9 cellular contexts compared by ENCODE assay signal in the genomic region with DNA sequence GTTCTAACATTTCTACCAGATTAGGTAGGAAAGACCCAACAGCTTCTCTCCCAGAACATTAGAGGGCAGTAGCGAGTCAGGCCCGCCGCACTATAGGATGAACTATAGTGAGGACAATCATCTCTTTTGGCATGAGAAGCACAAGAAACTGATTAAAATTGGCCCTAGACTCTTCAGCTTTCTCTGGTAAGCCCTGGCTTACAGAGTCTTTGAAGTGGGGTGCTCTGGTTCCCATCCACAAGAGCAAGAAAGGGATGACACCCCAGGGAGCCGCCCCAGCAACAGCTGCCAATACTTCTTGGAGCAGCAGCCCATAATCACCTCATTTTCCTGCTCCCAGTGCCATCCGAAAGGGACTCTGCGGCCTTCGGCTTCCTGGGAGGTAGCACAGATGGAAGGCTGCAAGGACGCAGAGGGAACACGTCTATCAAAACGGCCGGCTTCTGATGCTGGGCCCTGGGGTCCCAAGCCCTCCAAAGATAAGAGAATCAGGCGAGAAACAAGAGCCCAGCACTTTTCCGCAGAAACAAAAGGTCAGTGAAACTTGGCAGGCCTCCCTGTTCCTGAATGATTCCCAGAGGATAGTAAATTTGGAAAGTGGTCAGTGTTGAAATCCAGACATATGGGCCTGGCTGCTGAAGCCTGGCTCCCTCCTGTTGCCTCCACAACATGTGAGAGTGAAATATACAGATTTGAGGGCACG.
A peak's percentile ranks its signal among the peaks of the same experiment; 100 is the strongest.
DNase-seq lines count a peak whose midpoint lies in the region; ATAC-seq and TF ChIP-seq lines count a peak whose summit lies in the region.
"Had no signal": no experiment of that assay in that cellular context is flagged by ENCODE, and none has a peak within 500 bp of the region (broad histone marks: within the 10 kb centered on the region; RNA-seq: fewer than 3 reads in every experiment).

No MANE protein-coding gene starts in this region.

- ATAC-seq in T-helper 17 cell = peak; percentile 75
- ATAC-seq in GM18868 (IDR thresholded peaks at IDR 0.05; ENCODE audit: unreplicated experiment) = no peak

- peak; percentile 66 to 87 for TF ChIP-seq EP300 in tibial nerve (IDR thresholded peaks at IDR 0.05)

- peak overlapping the region in 1 of 4 donors; percentile 27 for H3K4me3 ChIP-seq in tibial nerve
- H3K4me3 ChIP-seq: BLaER1 treated with 17β-estradiol and CSF1 and Interleukin-3, amounts not matched to agents 10 nM and 100 nM had no signal

- no peaks in the 10 kb centered on the region for H3K27me3 ChIP-seq in tibial nerve
- H3K27me3 ChIP-seq: BLaER1 treated with 17β-estradiol and CSF1 and Interleukin-3, amounts not matched to agents 10 nM and 100 nM had no signal

- H3K27me3 Mint-ChIP-seq in T-helper 17 cell (peaks cover 61% of the 10 kb centered on the region), endothelial cell (ENCODE audit: unreplicated experiment) (no peaks in the 10 kb centered on the region)

- 33 to 34% methylated on average over 14 of the region's 14 CpGs for WGBS in tibial nerve, 2 donors

- TF ChIP-seq POLR2A in tibial nerve (IDR thresholded peaks at IDR 0.05) = no peak

- H3K4me1 Mint-ChIP-seq in T-helper 17 cell (peaks cover 2% of the 10 kb centered on the region), endothelial cell (ENCODE audit: unreplicated experiment) (no peaks in the 10 kb centered on the region)

- H3K36me3 ChIP-seq in tibial nerve = no peaks in the 10 kb centered on the region
- H3K36me3 ChIP-seq: BLaER1 treated with 17β-estradiol and CSF1 and Interleukin-3, amounts not matched to agents 10 nM and 100 nM had no signal

- H3K36me3 Mint-ChIP-seq in T-helper 17 cell (ENCODE audit: low read depth) (no peaks in the 10 kb centered on the region), endothelial cell (ENCODE audit: low read depth, unreplicated experiment) (no peaks in the 10 kb centered on the region)

- no peaks in the 10 kb centered on the region for H3K9me3 ChIP-seq in T-helper 17 cell (ENCODE audit: control insufficient read depth, low read length, poor library complexity, severe bottlenecking)
- peaks cover 0 to 3% (median 0%) of the 10 kb centered on the region in 4 donors for H3K9me3 ChIP-seq in tibial nerve

- TF ChIP-seq CTCF in LNCAP (IDR thresholded peaks at IDR 0.05) (peak; percentile 95), endothelial cell (IDR thresholded peaks at IDR 0.05; ENCODE audit: unreplicated experiment) (peak; percentile 69), tibial nerve (IDR thresholded peaks at IDR 0.05) (peak; percentile 67 to 91 (median 83))

- H3K4me1 ChIP-seq in tibial nerve = peaks cover 0 to 23% (median 3%) of the 10 kb centered on the region in 4 donors
- H3K4me1 ChIP-seq: BLaER1 treated with 17β-estradiol and CSF1 and Interleukin-3, amounts not matched to agents 10 nM and 100 nM had no signal

- DNase-seq in NCI-H1105 treated with DMSO at 0.1 percent for 48 hours (lab: John Stamatoyannopoulos, UW) = peak; percentile 4
- no peak for DNase-seq in NCI-H1105 (lab: John Stamatoyannopoulos, UW)
- no peak for DNase-seq in T-helper 17 cell
- DNase-seq in endothelial cell (ENCODE audit: low spot score) = peak; percentile 31
- DNase-seq in midbrain (lab: John Stamatoyannopoulos, UW) = peak; percentile 33
- peak; percentile 74 to 91 for DNase-seq in tibial nerve (ENCODE audit: low spot score in 2 of 2)

- H3K4me3 Mint-ChIP-seq in T-helper 17 cell (no peak overlapping the region), endothelial cell (ENCODE audit: unreplicated experiment) (no peak overlapping the region)

- no peaks in the 10 kb centered on the region for H3K9me3 Mint-ChIP-seq in endothelial cell (ENCODE audit: unreplicated experiment)

- H3K27ac Mint-ChIP-seq in T-helper 17 cell (no peak overlapping the region), endothelial cell (ENCODE audit: unreplicated experiment) (no peak overlapping the region)

- peak overlapping the region; percentile 32 to 84 (median 66) for H3K27ac ChIP-seq in tibial nerve
- H3K27ac ChIP-seq: BLaER1 treated with 17β-estradiol and CSF1 and Interleukin-3, amounts not matched to agents 10 nM and 100 nM had no signal

Comparison
In these comparisons a context has a peak if more than half of its experiments do, and no peak if none do; other contexts are left out.
1. DNase-seq: peak in NCI-H1105 treated with DMSO at 0.1 percent for 48 hours (single experiment), endothelial cell (single experiment), midbrain (single experiment) and tibial nerve (2 of 2); none in NCI-H1105 (single experiment) and T-helper 17 cell (0 of 3).
2. Peak in every context shown above with its lines, with median percentiles within 50 percentile points of each other: CTCF ChIP-seq.